Comparison of ENCODE assay signal across 9 cellular contexts in the genomic region with DNA sequence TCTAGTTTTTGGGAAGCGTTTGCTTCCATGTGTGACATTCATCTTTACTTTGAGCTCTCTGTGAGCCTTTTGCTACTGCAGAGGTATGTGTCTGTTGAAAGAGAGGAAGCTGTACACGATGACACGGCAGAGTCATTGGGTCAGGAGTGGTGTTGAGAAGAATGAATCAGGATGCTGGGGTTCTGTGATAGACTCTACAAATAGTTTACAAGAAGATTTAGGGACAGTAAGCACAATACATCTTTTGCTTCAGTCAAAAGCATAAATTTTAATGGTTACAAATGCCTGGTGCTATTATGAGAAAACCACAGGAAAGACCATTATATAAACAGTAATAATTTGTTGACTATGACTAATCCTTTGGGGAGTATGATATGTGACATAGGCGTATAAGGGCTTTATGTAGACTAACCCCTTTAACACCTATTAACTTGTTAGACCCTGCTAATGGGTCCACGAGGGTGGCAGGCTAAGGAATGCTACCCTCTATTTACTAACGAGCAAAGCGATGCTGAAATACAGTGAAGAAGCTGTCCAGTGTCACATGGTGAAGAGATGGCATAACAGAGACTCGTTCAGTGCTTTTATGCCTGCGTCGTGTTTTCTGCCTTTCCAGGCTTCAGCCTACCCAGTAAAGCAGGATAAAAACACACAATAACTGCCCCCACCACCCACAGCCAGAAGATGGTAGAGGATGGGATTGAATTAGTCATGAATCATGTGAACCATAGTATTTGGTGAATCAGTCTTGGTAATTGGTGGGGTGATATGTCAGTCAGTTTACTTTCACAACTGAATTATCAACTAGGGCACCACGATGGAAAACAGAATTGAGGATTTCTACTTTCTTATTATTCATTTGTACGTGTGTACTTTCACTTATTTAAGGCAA.
DNase-seq lines count a peak whose midpoint lies in the region; ATAC-seq and TF ChIP-seq lines count a peak whose summit lies in the region.
"Had no signal": no experiment of that assay in that cellular context is flagged by ENCODE, and none has a peak within 500 bp of the region (broad histone marks: within the 10 kb centered on the region; RNA-seq: fewer than 3 reads in every experiment).

No MANE protein-coding gene starts in this region.

- RAD21 ChIA-PET in HCT116 (lab: Charles Lee; ENCODE audit: low non-redundant PET in 1 of 2, low total read pairs in 2 of 2, uncharacterized antibody in 2 of 2, unreplicated experiment in 2 of 2) = no interaction called here

- H3K4me1 ChIP-seq in HCT116 (ENCODE audit: control insufficient read depth in 1 of 2, insufficient read depth in 2 of 2, low read length in 2 of 2) (peaks cover 22 to 58% of the 10 kb centered on the region in 2 experiments), right atrium auricular region (peaks cover 0 to 67% of the 10 kb centered on the region in 2 donors)

- H3K27ac ChIP-seq in HCT116 (ENCODE audit: low read depth, low read length) (no peak overlapping the region), right atrium auricular region (peak overlapping the region; percentile 72 to 94)

- POLR2A ChIA-PET in HCT116 (lab: Charles Lee) = no interaction called here

- H3K9ac ChIP-seq in HCT116 (ENCODE audit: low read length) = no peak overlapping the region

- no peaks in the 10 kb centered on the region for H3K27me3 Mint-ChIP-seq in stimulated activated naive CD8-positive, alpha-beta T cell treated with anti-CD3 and anti-CD28 coated beads, Interleukin-15, amount 100 ng/mL, for 72 hours

- H3K36me3 ChIP-seq in HCT116 (ENCODE audit: control insufficient read depth in 1 of 2, insufficient read depth in 2 of 2, low read length in 2 of 2) = no peaks in the 10 kb centered on the region
- H3K36me3 ChIP-seq in right atrium auricular region = no peaks in the 10 kb centered on the region

- BruUV-seq in HCT116 (replicated peaks; lab: Mats Ljungman, UMichigan) = no TSS peak

- H3K4me3 Mint-ChIP-seq in stimulated activated naive CD8-positive, alpha-beta T cell treated with anti-CD3 and anti-CD28 coated beads, Interleukin-15, amount 100 ng/mL, for 72 hours = no peak overlapping the region

- TF ChIP-seq RAD21 in HCT116 (IDR thresholded peaks at IDR 0.05; ENCODE audit: low read depth) = no peak

- peak; percentile 50 for ATAC-seq in HCT116
- peak; percentile 74 for ATAC-seq in stimulated activated naive CD8-positive, alpha-beta T cell treated with anti-CD3 and anti-CD28 coated beads, Interleukin-15, amount 100 ng/mL, for 72 hours

- H3K9me3 ChIP-seq in HCT116 (ENCODE audit: control insufficient read depth in 1 of 2, insufficient read depth in 1 of 2, low read depth in 1 of 2, low read length in 2 of 2) (no peaks in the 10 kb centered on the region), right atrium auricular region (no peaks in the 10 kb centered on the region)

- H3K9me3 Mint-ChIP-seq in stimulated activated naive CD8-positive, alpha-beta T cell treated with anti-CD3 and anti-CD28 coated beads, Interleukin-15, amount 100 ng/mL, for 72 hours = no peaks in the 10 kb centered on the region

- TF ChIP-seq POLR2A in HCT116 (IDR thresholded peaks at IDR 0.05; ENCODE audit: borderline replicate concordance, extremely low read depth, insufficient read depth, insufficient read length) = no peak

- H2AFZ ChIP-seq in HCT116 (ENCODE audit: low read depth, low read length, poor library complexity, severe bottlenecking) = no peak overlapping the region

- peaks cover 9% of the 10 kb centered on the region; the same call in 1 of the 2 replicates for H3K79me2 ChIP-seq in HCT116 (ENCODE audit: insufficient read depth, low read length)

- no peak for DNase-seq in HCT116 (ENCODE audit: low read depth, low spot score)
- peak; percentile 47 for DNase-seq in T1000 (lab: John Stamatoyannopoulos, UW)
- DNase-seq in right atrium auricular region (ENCODE audit: low spot score) = no peak
- no peak for DNase-seq in stimulated activated naive CD8-positive, alpha-beta T cell treated with anti-CD3 and anti-CD28 coated beads, Interleukin-15, amount 100 ng/mL, for 72 hours
- DNase-seq in NCI-H526 treated with DMSO at 0.1 percent for 48 hours (lab: John Stamatoyannopoulos, UW) = no peak
- DNase-seq in RPMI8226 = no peak
- DNase-seq in activated CD8-positive, alpha-beta memory T cell treated with anti-CD3 and anti-CD28 coated beads, Interleukin-2, amount 50 U/mL, for 48 hours = no peak
- no peak for DNase-seq in NCI-H2029 treated with DMSO at 0.1 percent for 48 hours (lab: John Stamatoyannopoulos, UW)
- DNase-seq: NCI-H69 had no signal

- no peak overlapping the region for H3K27ac Mint-ChIP-seq in stimulated activated naive CD8-positive, alpha-beta T cell treated with anti-CD3 and anti-CD28 coated beads, Interleukin-15, amount 100 ng/mL, for 72 hours

- no peak for TF ChIP-seq CTCF in HCT116 (IDR thresholded peaks at IDR 0.05 in 2 of 3, conservative IDR thresholded peaks at IDR 0.05 in 1 of 3; ENCODE audit: borderline replicate concordance in 1 of 3, insufficient read depth in 1 of 3, low read depth in 2 of 3, low read length in 2 of 3)
- no peak for TF ChIP-seq CTCF in right atrium auricular region (IDR thresholded peaks at IDR 0.05)

- CTCF ChIA-PET in HCT116 (lab: Charles Lee) = no interaction called here

- peak overlapping the region; percentile 6 for H3K4me2 ChIP-seq in HCT116 (ENCODE audit: low read length)

- no peaks in the 10 kb centered on the region for H4K20me1 ChIP-seq in HCT116 (ENCODE audit: insufficient read depth)

- H3K9me2 ChIP-seq in HCT116 (ENCODE audit: insufficient read depth) = no peaks in the 10 kb centered on the region

- intact Hi-C loops in HCT116 (cut with micrococcal nuclease) = no loop called here

- peaks cover 34% of the 10 kb centered on the region for H3K4me1 Mint-ChIP-seq in stimulated activated naive CD8-positive, alpha-beta T cell treated with anti-CD3 and anti-CD28 coated beads, Interleukin-15, amount 100 ng/mL, for 72 hours

- no peak overlapping the region for H3K4me3 ChIP-seq in HCT116 (replicated peaks in 1 of 2; ENCODE audit: low read depth in 1 of 2, low read length in 2 of 2)
- H3K4me3 ChIP-seq in right atrium auricular region = no peak overlapping the region

- no peaks in the 10 kb centered on the region for H3K27me3 ChIP-seq in HCT116 (ENCODE audit: insufficient read depth, low read length)
- no peaks in the 10 kb centered on the region for H3K27me3 ChIP-seq in right atrium auricular region

TF ChIP-seq in HCT116, 20 proteins besides CTCF, POLR2A, EP300 and RAD21:
- TF ChIP-seq, protein P1, sequence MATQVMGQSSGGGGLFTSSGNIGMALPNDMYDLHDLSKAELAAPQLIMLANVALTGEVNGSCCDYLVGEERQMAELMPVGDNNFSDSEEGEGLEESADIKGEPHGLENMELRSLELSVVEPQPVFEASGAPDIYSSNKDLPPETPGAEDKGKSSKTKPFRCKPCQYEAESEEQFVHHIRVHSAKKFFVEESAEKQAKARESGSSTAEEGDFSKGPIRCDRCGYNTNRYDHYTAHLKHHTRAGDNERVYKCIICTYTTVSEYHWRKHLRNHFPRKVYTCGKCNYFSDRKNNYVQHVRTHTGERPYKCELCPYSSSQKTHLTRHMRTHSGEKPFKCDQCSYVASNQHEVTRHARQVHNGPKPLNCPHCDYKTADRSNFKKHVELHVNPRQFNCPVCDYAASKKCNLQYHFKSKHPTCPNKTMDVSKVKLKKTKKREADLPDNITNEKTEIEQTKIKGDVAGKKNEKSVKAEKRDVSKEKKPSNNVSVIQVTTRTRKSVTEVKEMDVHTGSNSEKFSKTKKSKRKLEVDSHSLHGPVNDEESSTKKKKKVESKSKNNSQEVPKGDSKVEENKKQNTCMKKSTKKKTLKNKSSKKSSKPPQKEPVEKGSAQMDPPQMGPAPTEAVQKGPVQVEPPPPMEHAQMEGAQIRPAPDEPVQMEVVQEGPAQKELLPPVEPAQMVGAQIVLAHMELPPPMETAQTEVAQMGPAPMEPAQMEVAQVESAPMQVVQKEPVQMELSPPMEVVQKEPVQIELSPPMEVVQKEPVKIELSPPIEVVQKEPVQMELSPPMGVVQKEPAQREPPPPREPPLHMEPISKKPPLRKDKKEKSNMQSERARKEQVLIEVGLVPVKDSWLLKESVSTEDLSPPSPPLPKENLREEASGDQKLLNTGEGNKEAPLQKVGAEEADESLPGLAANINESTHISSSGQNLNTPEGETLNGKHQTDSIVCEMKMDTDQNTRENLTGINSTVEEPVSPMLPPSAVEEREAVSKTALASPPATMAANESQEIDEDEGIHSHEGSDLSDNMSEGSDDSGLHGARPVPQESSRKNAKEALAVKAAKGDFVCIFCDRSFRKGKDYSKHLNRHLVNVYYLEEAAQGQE (IDR thresholded peaks at IDR 0.05; ENCODE audit: low read depth) = no peak
TF ChIP-seq in HCT116: peak in this region for 0.
